ENCODE assay signal across 8 cellular contexts in the genomic region with DNA sequence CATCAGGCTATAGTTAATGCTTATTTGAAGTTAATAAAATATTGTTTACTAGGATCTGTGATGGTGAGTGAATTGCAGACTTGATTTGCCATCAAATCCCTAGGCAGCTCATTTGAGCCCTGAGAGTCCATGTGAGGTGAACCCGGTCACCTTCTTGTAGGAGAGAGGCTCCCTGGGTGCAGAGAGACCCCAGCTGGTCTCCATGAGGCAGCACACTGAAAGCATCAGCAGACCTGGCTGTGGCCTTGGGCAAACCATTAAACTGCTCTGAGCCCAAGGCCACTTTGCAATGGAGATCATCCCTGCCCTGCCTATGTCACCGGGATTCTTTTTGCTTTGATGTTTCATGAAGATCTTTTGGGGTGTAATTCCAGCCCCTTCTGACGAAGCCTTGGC.
DNase-seq lines count a peak whose midpoint lies in the region; ATAC-seq, FAIRE-seq and TF ChIP-seq lines count a peak whose summit lies in the region.

No MANE protein-coding gene starts in this region.

- in situ Hi-C loops in K562 (cut with MboI) = no loop called here

- H3K9me1 ChIP-seq in K562 (ENCODE audit: control insufficient read depth, insufficient read depth, low read length) = no peaks in the 10 kb centered on the region

- H3K4me1 ChIP-seq in K562 (replicated peaks in 1 of 2; ENCODE audit: control insufficient read depth in 2 of 2, insufficient read depth in 2 of 2, low read length in 2 of 2) = peaks cover 0 to 7% of the 10 kb centered on the region in 2 experiments; a peak in 3 of 5 replicates

- no peak overlapping the region for H2AFZ ChIP-seq in K562 (ENCODE audit: low read depth, low read length)

- TF ChIP-seq RAD21 in K562 (CRISPR knock-in tag; conservative IDR thresholded peaks at IDR 0.05 in 1 of 2, IDR thresholded peaks at IDR 0.05 in 1 of 2) = peak; percentile 66 to 90

- peak overlapping the region; percentile 71 for H3K4me3 Mint-ChIP-seq in natural killer cell treated with Interleukin-12 subunit alpha and Interleukin-12 subunit beta and Interleukin-15 and Interleukin-18, amount 100 ng/mL, for 72 hours

- no peaks in the 10 kb centered on the region for H3K27me3 Mint-ChIP-seq in natural killer cell treated with Interleukin-12 subunit alpha and Interleukin-12 subunit beta and Interleukin-15 and Interleukin-18, amount 100 ng/mL, for 72 hours

- no peaks in the 10 kb centered on the region for H3K36me3 Mint-ChIP-seq in natural killer cell treated with Interleukin-12 subunit alpha and Interleukin-12 subunit beta and Interleukin-15 and Interleukin-18, amount 100 ng/mL, for 72 hours

- TF ChIP-seq CTCF in GM12864 (IDR thresholded peaks at IDR 0.05; ENCODE audit: low read depth, low read length, missing control alignments) (peak; percentile 15), K562 (IDR thresholded peaks at IDR 0.05 in 2 of 3, conservative IDR thresholded peaks at IDR 0.05 in 1 of 3; ENCODE audit: insufficient read depth in 2 of 3, low read depth in 1 of 3, low read length in 3 of 3) (peak; percentile 51 to 70 (median 56); a peak in 4 of 6 replicates)

- WGBS in K562 (ENCODE audit: insufficient coverage, low coverage, missing lambda C conversion rate) = 68% methylated on average over 3 of the region's 3 CpGs

- H3K27ac Mint-ChIP-seq in natural killer cell treated with Interleukin-12 subunit alpha and Interleukin-12 subunit beta and Interleukin-15 and Interleukin-18, amount 100 ng/mL, for 72 hours = peak overlapping the region; percentile 83 to 87

- peak; percentile 14 for ATAC-seq in HG03460 (IDR thresholded peaks at IDR 0.05; ENCODE audit: unreplicated experiment)
- peak; percentile 90 for ATAC-seq in K562
- peak; percentile 6 to 41 for ATAC-seq in natural killer cell treated with Interleukin-12 subunit alpha and Interleukin-12 subunit beta and Interleukin-15 and Interleukin-18, amount 100 ng/mL, for 72 hours
- no peak for ATAC-seq in HG02798 (IDR thresholded peaks at IDR 0.05; ENCODE audit: poor library complexity, unreplicated experiment)
- ATAC-seq in HG02610 (IDR thresholded peaks at IDR 0.05; ENCODE audit: unreplicated experiment) = no peak

- no peak for TF ChIP-seq POLR2A in K562 (conservative IDR thresholded peaks at IDR 0.05)

- no peaks in the 10 kb centered on the region for H3K9me3 Mint-ChIP-seq in natural killer cell treated with Interleukin-12 subunit alpha and Interleukin-12 subunit beta and Interleukin-15 and Interleukin-18, amount 100 ng/mL, for 72 hours

- H3K4me3 ChIP-seq in GM12864 (ENCODE audit: low read depth, low read length) (no peak overlapping the region), K562 (no peak overlapping the region)

- no peaks in the 10 kb centered on the region for H4K20me1 ChIP-seq in K562 (replicated peaks; ENCODE audit: control insufficient read depth, insufficient read depth, low read length)

- POLR2A ChIA-PET in K562 (lab: Yijun Ruan, JAX) = interaction anchor here (1.1 kb wide), 1 partner anchor 10 kb away, joined by 5 read pairs; no protein-coding TSS in a partner anchor

- intact Hi-C loops in K562 (cut with micrococcal nuclease) = loop anchor here (5.0 kb wide), 1 partner anchor 78 kb away; no protein-coding TSS in a partner anchor

- no peaks in the 10 kb centered on the region for H3K79me2 ChIP-seq in K562 (ENCODE audit: control insufficient read depth, insufficient read depth, low read length)

- BruUV-seq in K562 (replicated peaks; lab: Mats Ljungman, UMichigan) = no TSS peak

- no peaks in the 10 kb centered on the region for H3K9me3 ChIP-seq in K562 (replicated peaks; ENCODE audit: control insufficient read depth, insufficient read depth, low read depth, low read length)

- peaks cover 44% of the 10 kb centered on the region for H3K36me3 ChIP-seq in K562 (ENCODE audit: control insufficient read depth, insufficient read depth, low read length)

- no peak overlapping the region; a peak in 1 of 4 replicates for H3K9ac ChIP-seq in K562 (ENCODE audit: insufficient read depth in 1 of 2, low read depth in 2 of 2, low read length in 2 of 2)

- no peak overlapping the region for H3K27ac ChIP-seq in K562 (ENCODE audit: extremely low read depth, low read depth, low read length)

- CTCF ChIA-PET in K562 (lab: Yijun Ruan, JAX; ENCODE audit: low intra/inter-chr PET ratio) = interaction anchor here (1.8 to 3.9 kb wide), 3 partner anchors 46 to 188 kb away, joined by 11 to 42 read pairs (median 29); no protein-coding TSS in a partner anchor

- no peaks in the 10 kb centered on the region for H3K27me3 ChIP-seq in K562 (ENCODE audit: control insufficient read depth in 2 of 2, insufficient read depth in 2 of 2, low read length in 2 of 2)

- H3K4me2 ChIP-seq in K562 (ENCODE audit: insufficient read depth, low read length) = no peak overlapping the region

- DNase-seq in GM12864 (ENCODE audit: low read depth) (no peak), K562 (ENCODE audit: extremely low read depth in 1 of 4, low spot score in 3 of 4) (peak in 3 of 4 experiments; percentile 28 to 62 (median 56)), midbrain (lab: John Stamatoyannopoulos, UW) (no peak), NCI-H2107 (lab: John Stamatoyannopoulos, UW) (no peak)
- DNase-seq in natural killer cell treated with Interleukin-12 subunit alpha and Interleukin-12 subunit beta and Interleukin-15 and Interleukin-18, amount 100 ng/mL, for 72 hours (ENCODE audit: low spot score) = no peak

- FAIRE-seq in K562 (lab: Jason Lieb, UNC) = peak; percentile 69

- no peak for TF ChIP-seq EP300 in K562 (IDR thresholded peaks at IDR 0.05; ENCODE audit: low read length)

- H3K4me1 Mint-ChIP-seq in natural killer cell treated with Interleukin-12 subunit alpha and Interleukin-12 subunit beta and Interleukin-15 and Interleukin-18, amount 100 ng/mL, for 72 hours (ENCODE audit: low read depth in 2 of 2) = peaks cover 27 to 31% of the 10 kb centered on the region in 2 donors

TF ChIP-seq in K562, 482 proteins besides CTCF, POLR2A, EP300 and RAD21 (continues in another document):
- TF ChIP-seq SAFB (IDR thresholded peaks at IDR 0.05; ENCODE audit: borderline replicate concordance, low read depth, low read length) (no peak), NEUROD1 (IDR thresholded peaks at IDR 0.05; ENCODE audit: borderline replicate concordance, low read depth, low read length, partially characterized antibody) (no peak), ARID2 (IDR thresholded peaks at IDR 0.05) (peak; percentile 65; the same call in 1 of the 2 replicates), MAFK (IDR thresholded peaks at IDR 0.05; ENCODE audit: low read length) (0 out of 2 replicates have a peak, but pooled peaks have one; percentile 10), PRMT5 (CRISPR knock-in tag; IDR thresholded peaks at IDR 0.05) (no peak), BRD9 (IDR thresholded peaks at IDR 0.05; ENCODE audit: low read depth, partially characterized antibody) (no peak), COPS2 (conservative IDR thresholded peaks at IDR 0.05) (no peak), MYBL2 (IDR thresholded peaks at IDR 0.05; ENCODE audit: low read depth) (no peak), MYBL2 (CRISPR knock-in tag; IDR thresholded peaks at IDR 0.05; ENCODE audit: borderline replicate concordance) (no peak)
- TF ChIP-seq, protein P1, sequence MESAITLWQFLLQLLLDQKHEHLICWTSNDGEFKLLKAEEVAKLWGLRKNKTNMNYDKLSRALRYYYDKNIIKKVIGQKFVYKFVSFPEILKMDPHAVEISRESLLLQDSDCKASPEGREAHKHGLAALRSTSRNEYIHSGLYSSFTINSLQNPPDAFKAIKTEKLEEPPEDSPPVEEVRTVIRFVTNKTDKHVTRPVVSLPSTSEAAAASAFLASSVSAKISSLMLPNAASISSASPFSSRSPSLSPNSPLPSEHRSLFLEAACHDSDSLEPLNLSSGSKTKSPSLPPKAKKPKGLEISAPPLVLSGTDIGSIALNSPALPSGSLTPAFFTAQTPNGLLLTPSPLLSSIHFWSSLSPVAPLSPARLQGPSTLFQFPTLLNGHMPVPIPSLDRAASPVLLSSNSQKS (CRISPR knock-in tag; IDR thresholded peaks at IDR 0.05) = no peak
- TF ChIP-seq, protein P2, sequence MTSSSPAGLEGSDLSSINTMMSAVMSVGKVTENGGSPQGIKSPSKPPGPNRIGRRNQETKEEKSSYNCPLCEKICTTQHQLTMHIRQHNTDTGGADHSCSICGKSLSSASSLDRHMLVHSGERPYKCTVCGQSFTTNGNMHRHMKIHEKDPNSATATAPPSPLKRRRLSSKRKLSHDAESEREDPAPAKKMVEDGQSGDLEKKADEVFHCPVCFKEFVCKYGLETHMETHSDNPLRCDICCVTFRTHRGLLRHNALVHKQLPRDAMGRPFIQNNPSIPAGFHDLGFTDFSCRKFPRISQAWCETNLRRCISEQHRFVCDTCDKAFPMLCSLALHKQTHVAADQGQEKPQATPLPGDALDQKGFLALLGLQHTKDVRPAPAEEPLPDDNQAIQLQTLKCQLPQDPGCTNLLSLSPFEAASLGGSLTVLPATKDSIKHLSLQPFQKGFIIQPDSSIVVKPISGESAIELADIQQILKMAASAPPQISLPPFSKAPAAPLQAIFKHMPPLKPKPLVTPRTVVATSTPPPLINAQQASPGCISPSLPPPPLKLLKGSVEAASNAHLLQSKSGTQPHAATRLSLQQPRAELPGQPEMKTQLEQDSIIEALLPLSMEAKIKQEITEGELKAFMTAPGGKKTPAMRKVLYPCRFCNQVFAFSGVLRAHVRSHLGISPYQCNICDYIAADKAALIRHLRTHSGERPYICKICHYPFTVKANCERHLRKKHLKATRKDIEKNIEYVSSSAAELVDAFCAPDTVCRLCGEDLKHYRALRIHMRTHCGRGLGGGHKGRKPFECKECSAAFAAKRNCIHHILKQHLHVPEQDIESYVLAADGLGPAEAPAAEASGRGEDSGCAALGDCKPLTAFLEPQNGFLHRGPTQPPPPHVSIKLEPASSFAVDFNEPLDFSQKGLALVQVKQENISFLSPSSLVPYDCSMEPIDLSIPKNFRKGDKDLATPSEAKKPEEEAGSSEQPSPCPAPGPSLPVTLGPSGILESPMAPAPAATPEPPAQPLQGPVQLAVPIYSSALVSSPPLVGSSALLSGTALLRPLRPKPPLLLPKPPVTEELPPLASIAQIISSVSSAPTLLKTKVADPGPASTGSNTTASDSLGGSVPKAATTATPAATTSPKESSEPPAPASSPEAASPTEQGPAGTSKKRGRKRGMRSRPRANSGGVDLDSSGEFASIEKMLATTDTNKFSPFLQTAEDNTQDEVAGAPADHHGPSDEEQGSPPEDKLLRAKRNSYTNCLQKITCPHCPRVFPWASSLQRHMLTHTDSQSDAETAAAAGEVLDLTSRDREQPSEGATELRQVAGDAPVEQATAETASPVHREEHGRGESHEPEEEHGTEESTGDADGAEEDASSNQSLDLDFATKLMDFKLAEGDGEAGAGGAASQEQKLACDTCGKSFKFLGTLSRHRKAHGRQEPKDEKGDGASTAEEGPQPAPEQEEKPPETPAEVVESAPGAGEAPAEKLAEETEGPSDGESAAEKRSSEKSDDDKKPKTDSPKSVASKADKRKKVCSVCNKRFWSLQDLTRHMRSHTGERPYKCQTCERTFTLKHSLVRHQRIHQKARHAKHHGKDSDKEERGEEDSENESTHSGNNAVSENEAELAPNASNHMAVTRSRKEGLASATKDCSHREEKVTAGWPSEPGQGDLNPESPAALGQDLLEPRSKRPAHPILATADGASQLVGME (CRISPR knock-in tag; IDR thresholded peaks at IDR 0.05) = no peak

Comparison
In these comparisons a context has a peak if more than half of its experiments do, and no peak if none do; other contexts are left out.
1. DNase-seq: peak in K562 (3 of 4); none in GM12864 (single experiment), natural killer cell treated with Interleukin-12 subunit alpha and Interleukin-12 subunit beta and Interleukin-15 and Interleukin-18, amount 100 ng/mL, for 72 hours (single experiment), midbrain (single experiment) and NCI-H2107 (single experiment).
2. ATAC-seq: peak in HG03460 (single experiment), K562 (single experiment) and natural killer cell treated with Interleukin-12 subunit alpha and Interleukin-12 subunit beta and Interleukin-15 and Interleukin-18, amount 100 ng/mL, for 72 hours (2 of 2); none in HG02798 (single experiment) and HG02610 (single experiment).